Comparison of ENCODE assay signal across 18 cellular contexts in the genomic region with DNA sequence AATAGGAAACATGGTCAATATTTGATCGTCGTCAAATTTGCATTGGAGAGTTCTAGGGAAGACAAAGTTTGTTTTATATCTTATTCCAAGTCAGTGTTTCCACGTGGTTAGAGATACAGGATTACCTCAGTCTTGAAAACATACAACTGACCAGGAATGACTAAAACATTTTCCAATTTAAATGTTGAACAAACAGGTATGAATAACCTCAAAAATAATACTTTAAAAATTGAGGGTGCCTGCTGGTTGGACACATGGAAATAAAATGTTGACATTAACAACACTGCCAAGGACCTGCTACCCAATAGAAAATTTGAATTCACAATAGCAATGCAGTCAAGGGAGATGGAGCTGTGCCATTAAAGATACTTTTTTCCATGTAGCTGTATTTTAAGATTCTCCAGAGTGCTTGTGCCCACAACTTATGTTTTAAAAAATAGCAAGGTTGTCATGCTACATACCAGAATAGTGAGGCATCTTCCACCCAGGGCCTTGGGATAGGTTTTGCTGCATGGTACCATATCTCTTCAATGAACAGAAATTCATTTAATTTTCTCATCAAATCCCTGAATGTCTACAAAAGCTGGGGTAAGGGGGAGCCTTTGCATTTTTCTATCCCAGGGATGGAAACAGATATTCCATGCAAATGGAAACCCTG.
DNase-seq lines count a peak whose midpoint lies in the region; ATAC-seq and TF ChIP-seq lines count a peak whose summit lies in the region.
"Had no signal": no experiment of that assay in that cellular context is flagged by ENCODE, and none has a peak within 500 bp of the region (broad histone marks: within the 10 kb centered on the region; RNA-seq: fewer than 3 reads in every experiment).

No MANE protein-coding gene starts in this region.

- H3K9me2 ChIP-seq in SK-N-SH (no peaks in the 10 kb centered on the region), PC-3 (replicated peaks; ENCODE audit: low read length) (no peaks in the 10 kb centered on the region)

- H3K27ac Mint-ChIP-seq in activated T-cell treated with anti-CD3 and anti-CD28 coated beads, Interleukin-2, amount 50 U/mL, for 72 hours: no peak overlapping the region
- H3K27ac Mint-ChIP-seq: HFFc6 had no signal

- H3K9ac ChIP-seq in SK-N-SH (no peak overlapping the region), PC-3 (ENCODE audit: low read length) (no peak overlapping the region)

- ATAC-seq in SK-N-SH treated with all-trans-retinoic acid at 6 μM for 48 hours (peak; percentile 58), PC-3 (no peak)
- no peak for ATAC-seq in activated T-cell treated with anti-CD3 and anti-CD28 coated beads, Interleukin-2, amount 50 U/mL, for 72 hours (replicated peaks in 1 of 2)
- ATAC-seq: Panc1, Right ventricle myocardium inferior had no signal

- no peaks in the 10 kb centered on the region for H4K20me1 ChIP-seq in SK-N-SH (ENCODE audit: insufficient read depth)
- H4K20me1 ChIP-seq in PC-3 (ENCODE audit: low read length): no peaks in the 10 kb centered on the region

- H3K27me3 Mint-ChIP-seq in activated T-cell treated with anti-CD3 and anti-CD28 coated beads, Interleukin-2, amount 50 U/mL, for 72 hours (ENCODE audit: low read depth): no peaks in the 10 kb centered on the region

- no TSS peak for BruUV-seq in PC-3 (replicated peaks; lab: Mats Ljungman, UMichigan)

- CTCF ChIA-PET in SK-N-SH (lab: Yijun Ruan, JAX) (interaction anchor here (0.6 to 0.9 kb wide), 2 partner anchors 22 to 35 kb away, joined by 3 read pairs; no protein-coding TSS in a partner anchor), PC-3 (lab: Charles Lee) (no interaction called here)

- H3K36me3 ChIP-seq in SK-N-SH (replicated peaks in 1 of 2; ENCODE audit: control insufficient read depth in 1 of 2, insufficient read depth in 2 of 2, low read length in 1 of 2) (no peaks in the 10 kb centered on the region), PC-3 (ENCODE audit: low read depth, low read length) (no peaks in the 10 kb centered on the region)

- TF ChIP-seq CTCF in SK-N-SH (IDR thresholded peaks at IDR 0.05) (no peak), PC-3 (conservative IDR thresholded peaks at IDR 0.05; ENCODE audit: low read depth, low read length) (no peak)

- no peak overlapping the region for H3K4me3 ChIP-seq in SK-N-SH (ENCODE audit: low read depth in 2 of 2, low read length in 1 of 2)
- H3K4me3 ChIP-seq in PC-3 (ENCODE audit: low read length): no peak overlapping the region

- H3F3A ChIP-seq in SK-N-SH (replicated peaks; ENCODE audit: insufficient read depth): no peaks in the 10 kb centered on the region
- no peaks in the 10 kb centered on the region for H3F3A ChIP-seq in PC-3 (ENCODE audit: low read length, unreplicated experiment)

- peaks cover 0 to 1% of the 10 kb centered on the region in 2 donors for H3K9me3 Mint-ChIP-seq in activated T-cell treated with anti-CD3 and anti-CD28 coated beads, Interleukin-2, amount 50 U/mL, for 72 hours
- H3K9me3 Mint-ChIP-seq: HFFc6 had no signal

- H3K4me3 Mint-ChIP-seq in activated T-cell treated with anti-CD3 and anti-CD28 coated beads, Interleukin-2, amount 50 U/mL, for 72 hours: no peak overlapping the region
- H3K4me3 Mint-ChIP-seq: HFFc6 had no signal

- DNase-seq in SK-N-SH: no peak
- peak; percentile 31 for DNase-seq in PC-3
- peak; percentile 13 for DNase-seq in fibroblast of peridontal ligament (ENCODE audit: extremely low read depth)
- peak; percentile 36 for DNase-seq in stromal cell of bone marrow (ENCODE audit: low read depth)
- DNase-seq in activated T-cell treated with anti-CD3 and anti-CD28 coated beads, Interleukin-2, amount 50 U/mL, for 72 hours: no peak
- DNase-seq in GF-D8 (lab: John Stamatoyannopoulos, UW): no peak
- DNase-seq in NCI-H187 treated with DMSO at 0.1 percent for 48 hours (lab: John Stamatoyannopoulos, UW): no peak
- DNase-seq: 8988T, C1 segment of cervical spinal cord, HFFc6, Karpas-422, MV-4-11, NCI-H1417 treated with DMSO at 0.1 percent for 48 hours, NCI-H2081, NCI-H524 treated with DMSO at 0.1 percent for 48 hours had no signal

- H3K9me3 ChIP-seq in SK-N-SH: no peaks in the 10 kb centered on the region
- no peaks in the 10 kb centered on the region for H3K9me3 ChIP-seq in PC-3 (ENCODE audit: low read length)

- no peaks in the 10 kb centered on the region for H3K4me1 Mint-ChIP-seq in activated T-cell treated with anti-CD3 and anti-CD28 coated beads, Interleukin-2, amount 50 U/mL, for 72 hours (ENCODE audit: low read depth)

- intact Hi-C loops in PC-3 (cut with micrococcal nuclease): no loop called here

- H3K27me3 ChIP-seq in SK-N-SH (ENCODE audit: insufficient read depth): no peaks in the 10 kb centered on the region
- no peaks in the 10 kb centered on the region for H3K27me3 ChIP-seq in PC-3 (ENCODE audit: low read length)

- 74% methylated on average over 3 of the region's 3 CpGs for WGBS in SK-N-SH (ENCODE audit: low lambda C conversion rate)

- H3K79me2 ChIP-seq in SK-N-SH (ENCODE audit: insufficient read depth): no peaks in the 10 kb centered on the region
- no peaks in the 10 kb centered on the region for H3K79me2 ChIP-seq in PC-3 (ENCODE audit: low read length)

- H3K4me2 ChIP-seq in SK-N-SH (no peak overlapping the region), PC-3 (ENCODE audit: low read length) (no peak overlapping the region)

- TF ChIP-seq RAD21 in SK-N-SH (IDR thresholded peaks at IDR 0.05; ENCODE audit: low read length): no peak

- H2AFZ ChIP-seq in SK-N-SH (ENCODE audit: low read depth): no peak overlapping the region
- no peak overlapping the region for H2AFZ ChIP-seq in PC-3 (ENCODE audit: low read length)

- no peak overlapping the region for H3K27ac ChIP-seq in SK-N-SH (ENCODE audit: low read depth in 2 of 2, low read length in 1 of 2)
- no peak overlapping the region for H3K27ac ChIP-seq in PC-3 (ENCODE audit: low read length)

- peaks cover 0 to 7% of the 10 kb centered on the region in 2 experiments; a peak in 2 of 4 replicates for H3K4me1 ChIP-seq in SK-N-SH (ENCODE audit: control insufficient read depth in 1 of 2, insufficient read depth in 2 of 2, low read depth in 1 of 2, low read length in 1 of 2)
- H3K4me1 ChIP-seq in PC-3 (ENCODE audit: insufficient read depth, low read length): peaks cover 17% of the 10 kb centered on the region

- POLR2A ChIA-PET in SK-N-SH (lab: Yijun Ruan, JAX): no interaction called here
- POLR2A ChIA-PET in PC-3 (lab: Charles Lee; ENCODE audit: unreplicated experiment): no interaction called here

- TF ChIP-seq EP300 in SK-N-SH (IDR thresholded peaks at IDR 0.05; ENCODE audit: borderline replicate concordance in 1 of 2, low read depth in 1 of 2, low read length in 1 of 2): no peak

- no peaks in the 10 kb centered on the region for H3K36me3 Mint-ChIP-seq in activated T-cell treated with anti-CD3 and anti-CD28 coated beads, Interleukin-2, amount 50 U/mL, for 72 hours (ENCODE audit: insufficient read depth in 2 of 2)

TF ChIP-seq in SK-N-SH treated with all-trans-retinoic acid at 6 μM for 48 hours, 23 proteins besides CTCF, POLR2A, EP300 and RAD21:
- no peak for TF ChIP-seq TOX (CRISPR knock-in tag; IDR thresholded peaks at IDR 0.05; ENCODE audit: borderline replicate concordance)
- TF ChIP-seq CSRNP3 (CRISPR knock-in tag; IDR thresholded peaks at IDR 0.05): no peak
- no peak for TF ChIP-seq RARB (CRISPR knock-in tag; IDR thresholded peaks at IDR 0.05)
- TF ChIP-seq ISL1 (CRISPR knock-in tag; IDR thresholded peaks at IDR 0.05): no peak
- no peak for TF ChIP-seq BACH2 (CRISPR knock-in tag; IDR thresholded peaks at IDR 0.05; ENCODE audit: borderline replicate concordance)
TF ChIP-seq in SK-N-SH treated with all-trans-retinoic acid at 6 μM for 48 hours: peak in this region for 0.

TF ChIP-seq in SK-N-SH, 30 proteins besides CTCF, POLR2A, EP300 and RAD21 (continues in another document):
- TF ChIP-seq USF2 (IDR thresholded peaks at IDR 0.05; ENCODE audit: borderline replicate concordance, low read depth, low read length) (no peak), GABPA (IDR thresholded peaks at IDR 0.05; ENCODE audit: low read depth) (no peak), FOSL2 (IDR thresholded peaks at IDR 0.05; ENCODE audit: borderline replicate concordance, low read depth) (no peak), MEF2A (IDR thresholded peaks at IDR 0.05; ENCODE audit: borderline replicate concordance, low read depth) (no peak), FOXJ3 (CRISPR knock-in tag; IDR thresholded peaks at IDR 0.05) (no peak), MAX (IDR thresholded peaks at IDR 0.05; ENCODE audit: low read depth) (no peak), TCF12 (IDR thresholded peaks at IDR 0.05) (no peak), CHD2 (IDR thresholded peaks at IDR 0.05; ENCODE audit: low read length, partially characterized antibody) (no peak)
- TF ChIP-seq, protein P1, sequence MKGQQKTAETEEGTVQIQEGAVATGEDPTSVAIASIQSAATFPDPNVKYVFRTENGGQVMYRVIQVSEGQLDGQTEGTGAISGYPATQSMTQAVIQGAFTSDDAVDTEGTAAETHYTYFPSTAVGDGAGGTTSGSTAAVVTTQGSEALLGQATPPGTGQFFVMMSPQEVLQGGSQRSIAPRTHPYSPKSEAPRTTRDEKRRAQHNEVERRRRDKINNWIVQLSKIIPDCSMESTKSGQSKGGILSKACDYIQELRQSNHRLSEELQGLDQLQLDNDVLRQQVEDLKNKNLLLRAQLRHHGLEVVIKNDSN (IDR thresholded peaks at IDR 0.05; ENCODE audit: borderline replicate concordance, low read depth): no peak
- TF ChIP-seq, protein P2, sequence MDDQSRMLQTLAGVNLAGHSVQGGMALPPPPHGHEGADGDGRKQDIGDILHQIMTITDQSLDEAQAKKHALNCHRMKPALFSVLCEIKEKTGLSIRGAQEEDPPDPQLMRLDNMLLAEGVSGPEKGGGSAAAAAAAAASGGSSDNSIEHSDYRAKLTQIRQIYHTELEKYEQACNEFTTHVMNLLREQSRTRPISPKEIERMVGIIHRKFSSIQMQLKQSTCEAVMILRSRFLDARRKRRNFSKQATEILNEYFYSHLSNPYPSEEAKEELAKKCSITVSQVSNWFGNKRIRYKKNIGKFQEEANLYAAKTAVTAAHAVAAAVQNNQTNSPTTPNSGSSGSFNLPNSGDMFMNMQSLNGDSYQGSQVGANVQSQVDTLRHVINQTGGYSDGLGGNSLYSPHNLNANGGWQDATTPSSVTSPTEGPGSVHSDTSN (IDR thresholded peaks at IDR 0.05): no peak

Comparison
In these comparisons a context has a peak if more than half of its experiments do, and no peak if none do; other contexts are left out.
1. DNase-seq: peak in PC-3 (single experiment), fibroblast of peridontal ligament (single experiment) and stromal cell of bone marrow (single experiment); none in SK-N-SH (single experiment), activated T-cell treated with anti-CD3 and anti-CD28 coated beads, Interleukin-2, amount 50 U/mL, for 72 hours (0 of 2), GF-D8 (single experiment) and NCI-H187 treated with DMSO at 0.1 percent for 48 hours (single experiment).